In genomic region chr12:49547090-49547690, GRCh38 we compare ENCODE assay signal across 1 cellular context.
TF ChIP-seq lines count a peak whose summit lies in the region.

No MANE protein-coding gene starts in this region.

TF ChIP-seq in SK-N-SH, 30 proteins besides CTCF, POLR2A, EP300 and RAD21 (continued from another document):
- no peak for TF ChIP-seq NFIC (IDR thresholded peaks at IDR 0.05; ENCODE audit: borderline replicate concordance)
- no peak for TF ChIP-seq RCOR1 (IDR thresholded peaks at IDR 0.05; ENCODE audit: low read length)
- TF ChIP-seq EZH2phosphoT487 (IDR thresholded peaks at IDR 0.05; ENCODE audit: borderline replicate concordance, low read depth) = no peak
- TF ChIP-seq CHD2 (IDR thresholded peaks at IDR 0.05; ENCODE audit: low read length, partially characterized antibody) = no peak
- no peak for TF ChIP-seq REST (IDR thresholded peaks at IDR 0.05; ENCODE audit: low read depth, low read length)
- TF ChIP-seq FOSL2 (IDR thresholded peaks at IDR 0.05; ENCODE audit: borderline replicate concordance, low read depth) = no peak
- no peak for TF ChIP-seq ELF1 (IDR thresholded peaks at IDR 0.05)
- TF ChIP-seq USF2 (IDR thresholded peaks at IDR 0.05; ENCODE audit: borderline replicate concordance, low read depth, low read length) = no peak
- no peak for TF ChIP-seq FOXM1 (IDR thresholded peaks at IDR 0.05; ENCODE audit: low read depth)
- no peak for TF ChIP-seq RXRA (IDR thresholded peaks at IDR 0.05; ENCODE audit: borderline replicate concordance, low read depth)
- TF ChIP-seq NRF1 (IDR thresholded peaks at IDR 0.05; ENCODE audit: low read depth, low read length) = no peak
- TF ChIP-seq TAF1 (IDR thresholded peaks at IDR 0.05; ENCODE audit: borderline replicate concordance, low read depth, low read length) = no peak
- no peak for TF ChIP-seq YY1 (IDR thresholded peaks at IDR 0.05; ENCODE audit: low read depth)
- no peak for TF ChIP-seq ZBTB33 (IDR thresholded peaks at IDR 0.05; ENCODE audit: borderline replicate concordance, low read depth)
- TF ChIP-seq SMC3 (IDR thresholded peaks at IDR 0.05; ENCODE audit: low read depth, low read length) = no peak
- no peak for TF ChIP-seq POLR2AphosphoS5 (IDR thresholded peaks at IDR 0.05; ENCODE audit: low read depth, low read length)
